12 cellular contexts compared by ENCODE assay signal in the genomic region with DNA sequence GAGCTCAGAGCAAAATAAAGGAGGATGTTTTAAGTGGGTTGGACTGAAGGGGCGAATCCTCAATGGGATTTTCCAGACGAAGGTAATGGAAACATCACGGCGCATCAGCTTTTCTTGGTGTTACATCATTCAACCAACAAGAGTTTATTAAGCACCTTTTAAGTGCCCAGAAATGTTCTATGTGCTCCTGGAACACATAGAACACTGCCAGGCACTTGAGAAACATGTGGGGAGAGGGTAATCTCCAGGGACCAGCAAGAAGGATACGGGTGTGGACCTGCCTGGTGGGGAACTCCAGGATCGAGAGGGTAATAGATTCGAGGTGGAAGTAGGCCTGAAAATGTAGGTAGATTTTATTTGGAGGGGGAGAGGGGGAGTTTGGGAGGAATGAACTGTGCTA.
"Had no signal": no experiment of that assay in that cellular context is flagged by ENCODE, and none has a peak within 500 bp of the region (broad histone marks: within the 10 kb centered on the region; RNA-seq: fewer than 3 reads in every experiment).

No MANE protein-coding gene starts in this region.

- DNase-seq: activated CD4-positive, alpha-beta memory T cell treated with anti-CD3 and anti-CD28 coated beads for 36 hours; activated naive CD4-positive, alpha-beta T cell treated with Interleukin-2 at 50 U/mL for 16 hours; activated T-cell treated with anti-CD3 and anti-CD28 coated beads, Interleukin-2, amount 50 U/mL, for 1 hour; aorta; brain microvascular endothelial cell; erythroblast; heart right ventricle; stimulated activated naive CD4-positive, alpha-beta T cell; tibial artery had no signal

- H3K9me3 ChIP-seq: gastroesophageal sphincter, heart right ventricle, tibial artery, vagina had no signal

- H3K36me3 ChIP-seq: brain microvascular endothelial cell, gastroesophageal sphincter, heart right ventricle, tibial artery, vagina had no signal

- H3K27ac ChIP-seq: brain microvascular endothelial cell, coronary artery, heart right ventricle, tibial artery, vagina had no signal

- H3K4me3 ChIP-seq: coronary artery, gastroesophageal sphincter, heart right ventricle, tibial artery, vagina had no signal

- ATAC-seq: gastroesophageal sphincter, heart right ventricle had no signal

- H3K27me3 ChIP-seq: brain microvascular endothelial cell, gastroesophageal sphincter, heart right ventricle, tibial artery, vagina had no signal
